ENCODE assay signal across 10 cellular contexts in the genomic region with DNA sequence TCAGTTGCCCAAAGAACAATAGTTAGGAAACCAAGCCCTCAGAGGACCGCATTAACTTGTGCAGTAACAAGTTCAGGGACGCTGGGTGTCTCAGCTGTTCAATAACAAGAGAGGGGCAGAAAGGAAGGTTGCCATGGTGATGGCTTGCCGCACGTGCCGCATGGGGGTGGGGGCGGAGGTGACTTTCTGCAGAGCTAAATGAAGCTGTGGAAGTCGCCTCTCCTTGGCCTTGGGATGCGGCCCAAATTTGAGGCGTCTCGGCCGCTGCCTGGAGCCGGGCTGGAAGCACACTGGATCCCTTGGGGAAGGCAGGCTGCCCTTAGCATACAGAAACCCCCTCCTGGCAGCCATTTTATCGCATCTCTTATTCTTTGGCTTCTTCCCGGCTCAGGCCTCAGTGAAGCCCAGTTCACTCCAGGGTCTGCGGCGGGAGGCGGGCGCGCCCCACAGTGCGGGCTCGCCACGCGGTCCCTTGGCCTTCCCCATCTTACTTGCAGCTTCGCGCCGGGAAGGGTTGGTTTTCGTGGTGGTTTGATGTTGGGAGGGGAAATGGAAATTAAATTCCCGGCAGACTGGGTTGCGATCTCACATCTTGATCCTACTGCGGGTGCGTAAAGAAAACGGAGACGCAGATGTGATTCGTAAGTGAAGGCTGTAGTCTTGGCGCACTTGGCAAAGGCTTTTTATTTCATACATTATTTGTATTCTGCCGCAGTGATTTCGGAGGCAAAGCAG.
A peak's percentile ranks its signal among the peaks of the same experiment; 100 is the strongest.
DNase-seq lines count a peak whose midpoint lies in the region; ATAC-seq, FAIRE-seq and TF ChIP-seq lines count a peak whose summit lies in the region.
"Had no signal": no experiment of that assay in that cellular context is flagged by ENCODE, and none has a peak within 500 bp of the region (broad histone marks: within the 10 kb centered on the region; RNA-seq: fewer than 3 reads in every experiment).

No MANE protein-coding gene starts in this region.

- no peak for TF ChIP-seq POLR2A in H1 (IDR thresholded peaks at IDR 0.05; ENCODE audit: control extremely low read depth in 1 of 2, low read depth in 2 of 2, low read length in 2 of 2)

- no peak overlapping the region for H2BK120ac ChIP-seq in H1 (replicated peaks; ENCODE audit: low read depth, low read length)
- no peak overlapping the region for H2BK120ac ChIP-seq in mesendoderm (ENCODE audit: low read depth, low read length)

- no peak overlapping the region for H2AK5ac ChIP-seq in H1 (ENCODE audit: low read depth, low read length)
- no peak overlapping the region for H2AK5ac ChIP-seq in mesendoderm (ENCODE audit: low read length)

- TF ChIP-seq RAD21 in H1 (IDR thresholded peaks at IDR 0.05 in 1 of 2, conservative IDR thresholded peaks at IDR 0.05 in 1 of 2; ENCODE audit: low read depth in 2 of 2, low read length in 2 of 2), result no peak; a peak in 1 of 4 replicates

- no peaks in the 10 kb centered on the region for H3K79me1 ChIP-seq in H1 (ENCODE audit: low read depth, low read length)
- no peaks in the 10 kb centered on the region for H3K79me1 ChIP-seq in mesendoderm (ENCODE audit: low read length)

- H3K36me3 ChIP-seq in H1 (ENCODE audit: control insufficient read depth in 2 of 4, insufficient read depth in 4 of 4, low read length in 3 of 4) (no peaks in the 10 kb centered on the region), mesendoderm (ENCODE audit: control insufficient read depth, insufficient read depth, low read length) (no peaks in the 10 kb centered on the region), upper lobe of right lung (no peaks in the 10 kb centered on the region), small intestine (ENCODE audit: control insufficient read depth in 2 of 2, insufficient read depth in 2 of 2, low read length in 2 of 2) (no peaks in the 10 kb centered on the region)

- H2BK15ac ChIP-seq in H1 (ENCODE audit: low read length) (peak overlapping the region; percentile 29; the same call in 1 of the 2 replicates), mesendoderm (replicated peaks; ENCODE audit: low read depth) (no peak overlapping the region)

- no peak overlapping the region for H3K27ac Mint-ChIP-seq in effector memory CD8-positive, alpha-beta T cell
- H3K27ac Mint-ChIP-seq: activated B cell treated with CpG ODN at 0.5 μM for 24 hours had no signal

- H3K4me2 ChIP-seq in H1 (ENCODE audit: insufficient read depth in 1 of 2, low read depth in 2 of 2, low read length in 2 of 2) (peak overlapping the region; percentile 56 to 68), mesendoderm (ENCODE audit: low read length) (peak overlapping the region; percentile 22)

- peak overlapping the region in 1 of 2 donors; percentile 38 for H3K4me3 Mint-ChIP-seq in effector memory CD8-positive, alpha-beta T cell
- H3K4me3 Mint-ChIP-seq: activated B cell treated with CpG ODN at 0.5 μM for 24 hours had no signal

- intact Hi-C loops in upper lobe of right lung (cut with DNase I), result no loop called here

- H4K5ac ChIP-seq in H1 (ENCODE audit: insufficient read length, low read depth, low read length), result peak overlapping the region; percentile 2
- no peak overlapping the region for H4K5ac ChIP-seq in mesendoderm (ENCODE audit: low read length)

- H2BK12ac ChIP-seq in H1 (ENCODE audit: low read depth, low read length), result peak overlapping the region; percentile 40; the same call in 1 of the 2 replicates

- H3K9me3 ChIP-seq in H1 (ENCODE audit: insufficient read depth in 2 of 2, low read depth in 1 of 2, low read length in 1 of 2) (peaks cover 0 to 3% of the 10 kb centered on the region in 2 experiments; a peak in 1 of 4 replicates), upper lobe of right lung (no peaks in the 10 kb centered on the region), small intestine (ENCODE audit: control insufficient read depth, low read depth) (no peaks in the 10 kb centered on the region)

- ATAC-seq in upper lobe of right lung (peak; percentile 23), HG02852 (IDR thresholded peaks at IDR 0.05; ENCODE audit: unreplicated experiment) (no peak)
- ATAC-seq in effector memory CD8-positive, alpha-beta T cell (replicated peaks), result no peak

- H3K79me2 ChIP-seq in H1 (ENCODE audit: control insufficient read depth in 1 of 2, insufficient read depth in 2 of 2, low read length in 2 of 2) (no peaks in the 10 kb centered on the region), mesendoderm (ENCODE audit: control insufficient read depth, insufficient read depth, low read length) (no peaks in the 10 kb centered on the region)

- H3K4me3 ChIP-seq in H1 (ENCODE audit: extremely low read depth in 1 of 4, insufficient read depth in 2 of 4, low read depth in 3 of 4, low read length in 4 of 4) (peak overlapping the region; percentile 26 to 52 (median 31); a peak in 6 of 8 replicates), mesendoderm (ENCODE audit: low read length) (no peak overlapping the region), upper lobe of right lung (peak overlapping the region; percentile 27), small intestine (ENCODE audit: low read depth in 1 of 2, low read length in 2 of 2) (no peak overlapping the region)

- no peak for TF ChIP-seq EP300 in H1 (IDR thresholded peaks at IDR 0.05; ENCODE audit: borderline replicate concordance in 1 of 2, low read depth in 2 of 2, low read length in 2 of 2)

- peak overlapping the region; percentile 84 for H2AFZ ChIP-seq in H1 (ENCODE audit: low read length)

- no peak overlapping the region for H4K91ac ChIP-seq in H1 (replicated peaks; ENCODE audit: insufficient read length, low read length)

- no peak overlapping the region for H2BK5ac ChIP-seq in H1 (ENCODE audit: low read depth, low read length)
- H2BK5ac ChIP-seq in mesendoderm (ENCODE audit: low read length), result no peak overlapping the region

- TF ChIP-seq CTCF in H1 (IDR thresholded peaks at IDR 0.05; ENCODE audit: control extremely low read depth in 1 of 3, insufficient read depth in 1 of 3, low read depth in 1 of 3, low read length in 3 of 3), result no peak
- TF ChIP-seq CTCF in upper lobe of right lung (IDR thresholded peaks at IDR 0.05), result no peak

- H3K4me1 ChIP-seq in H1 (replicated peaks in 1 of 4; ENCODE audit: control insufficient read depth in 3 of 4, insufficient read depth in 4 of 4, low read length in 3 of 4) (peaks cover 4 to 12% (median 6%) of the 10 kb centered on the region in 4 experiments; a peak in 6 of 7 replicates), mesendoderm (ENCODE audit: control insufficient read depth, low read depth, low read length) (no peaks in the 10 kb centered on the region), upper lobe of right lung (no peaks in the 10 kb centered on the region), small intestine (ENCODE audit: control insufficient read depth in 2 of 2, insufficient read depth in 1 of 2, low read depth in 1 of 2, low read length in 1 of 2) (no peaks in the 10 kb centered on the region)

- peaks cover 16 to 28% of the 10 kb centered on the region in 2 donors for H3K27me3 Mint-ChIP-seq in effector memory CD8-positive, alpha-beta T cell

- 0 out of 7 replicates have a peak, but pooled peaks cover 0 to 3% (median 0%) of the 10 kb centered on the region in 4 experiments for H3K27me3 ChIP-seq in H1 (replicated peaks in 1 of 4; ENCODE audit: control insufficient read depth in 3 of 4, extremely low read depth in 1 of 4, insufficient read depth in 3 of 4, low read length in 3 of 4)
- no peaks in the 10 kb centered on the region for H3K27me3 ChIP-seq in mesendoderm (ENCODE audit: insufficient read depth, low read length, poor library complexity)
- H3K27me3 ChIP-seq in upper lobe of right lung, result peaks cover 4% of the 10 kb centered on the region
- no peaks in the 10 kb centered on the region for H3K27me3 ChIP-seq in small intestine (ENCODE audit: control insufficient read depth in 2 of 2, insufficient read depth in 2 of 2, low read length in 2 of 2)

- H3K14ac ChIP-seq in H1 (ENCODE audit: insufficient read length), result no peak overlapping the region

- peaks cover 0 to 1% of the 10 kb centered on the region in 2 donors for H3K9me3 Mint-ChIP-seq in effector memory CD8-positive, alpha-beta T cell

- H3K23ac ChIP-seq in H1 (ENCODE audit: insufficient read length), result no peak overlapping the region
- no peak overlapping the region for H3K23ac ChIP-seq in mesendoderm (ENCODE audit: low read length)

- H3K9ac ChIP-seq in H1 (replicated peaks in 1 of 4; ENCODE audit: extremely low read depth in 1 of 4, low read depth in 3 of 4, low read length in 3 of 4) (peak overlapping the region in 3 of 4 experiments; percentile 45 to 56 (median 48); a peak in 6 of 7 replicates), mesendoderm (ENCODE audit: low read length) (peak overlapping the region; percentile 13)

- CTCF ChIA-PET in H1 (lab: Charles Lee; ENCODE audit: partially characterized antibody), result interaction anchor here (1.0 to 1.6 kb wide), 3 partner anchors 9 to 27 kb away, joined by 3 to 5 read pairs (median 4); no protein-coding TSS in a partner anchor

- H3K56ac ChIP-seq in H1 (replicated peaks; ENCODE audit: insufficient read length, low read depth, low read length), result no peak overlapping the region
- H3K56ac ChIP-seq in mesendoderm (ENCODE audit: low read length), result peak overlapping the region; percentile 54

- DNase-seq in D341Med (ENCODE audit: low spot score) (peak; percentile 13), NCI-H146 (lab: John Stamatoyannopoulos, UW) (peak; percentile 78), H1 (ENCODE audit: low read depth in 1 of 2, low spot score in 2 of 2) (peak in 1 of 2 experiments; percentile 69), mesendoderm (peak; percentile 79), upper lobe of right lung (no peak), small intestine (no peak)
- no peak for DNase-seq in effector memory CD8-positive, alpha-beta T cell
- DNase-seq: activated B cell treated with CpG ODN at 0.5 μM for 24 hours had no signal

- peaks cover 0 to 6% of the 10 kb centered on the region in 2 donors for H3K4me1 Mint-ChIP-seq in effector memory CD8-positive, alpha-beta T cell (ENCODE audit: low read depth in 2 of 2)

- H3K27ac ChIP-seq in H1 (ENCODE audit: low read depth, low read length) (no peak overlapping the region), mesendoderm (ENCODE audit: low read depth, low read length) (no peak overlapping the region), upper lobe of right lung (no peak overlapping the region), small intestine (ENCODE audit: low read depth in 1 of 2, low read length in 1 of 2) (no peak overlapping the region)

- FAIRE-seq in H1 (lab: Jason Lieb, UNC) (no peak), small intestine (lab: Jason Lieb, UNC) (no peak)
- FAIRE-seq: GM18507 had no signal

- H3K4ac ChIP-seq in H1 (replicated peaks; ENCODE audit: insufficient read length, low read depth, low read length) (no peak overlapping the region), mesendoderm (ENCODE audit: low read depth, low read length) (no peak overlapping the region)

- no peaks in the 10 kb centered on the region for H4K20me1 ChIP-seq in H1 (replicated peaks in 1 of 2; ENCODE audit: control insufficient read depth in 1 of 2, insufficient read depth in 2 of 2, low read length in 2 of 2)

- no peaks in the 10 kb centered on the region for H3K36me3 Mint-ChIP-seq in effector memory CD8-positive, alpha-beta T cell (ENCODE audit: insufficient read depth)

- no peaks in the 10 kb centered on the region; the same call in 1 of the 2 replicates for H3K23me2 ChIP-seq in H1 (ENCODE audit: low read depth, low read length)

- no peak overlapping the region for H2BK20ac ChIP-seq in H1 (ENCODE audit: low read length)

- H3K18ac ChIP-seq in H1 (ENCODE audit: extremely low read depth, low read length), result peak overlapping the region; percentile 71; the same call in 1 of the 2 replicates
- no peak overlapping the region for H3K18ac ChIP-seq in mesendoderm (ENCODE audit: low read length)

- POLR2A ChIA-PET in H1 (lab: Charles Lee; ENCODE audit: partially characterized antibody), result interaction anchor here (0.7 to 1.8 kb wide), 4 partner anchors 8 to 96 kb away, joined by 3 to 4 read pairs (median 3); no protein-coding TSS in a partner anchor

- WGBS in H1 (ENCODE audit: extremely low coverage in 1 of 2, insufficient coverage in 1 of 2, insufficient read length in 1 of 2, insufficient replicate concordance in 2 of 2, low coverage in 1 of 2, low lambda C conversion rate in 2 of 2, missing lambda C conversion rate in 1 of 2), 2 experiments, result 35% methylated on average over 37 of the region's 37 CpGs; no CpG with 5 or more reads in 1 of the 2 experiments
- WGBS in mesendoderm (ENCODE audit: extremely low coverage, insufficient coverage, low lambda C conversion rate), result no CpG with 5 or more reads among the region's 37 CpGs
- WGBS in small intestine, 3 donors, result 7 to 24% (median 19%) methylated on average over 37 of the region's 37 CpGs

- H4K8ac ChIP-seq in H1 (ENCODE audit: extremely low read depth, insufficient read depth, low read length), result peak overlapping the region; percentile 97
- H4K8ac ChIP-seq in mesendoderm (ENCODE audit: low read depth, low read length), result no peak overlapping the region

Comparison
In these comparisons a context has a peak if more than half of its experiments do, and no peak if none do; other contexts are left out.
1. DNase-seq: peak in D341Med (single experiment), NCI-H146 (single experiment) and mesendoderm (single experiment); none in upper lobe of right lung (single experiment), effector memory CD8-positive, alpha-beta T cell (0 of 3) and small intestine (single experiment).
2. H3K4me3 ChIP-seq: peak in H1 (4 of 4) and upper lobe of right lung (single experiment); none in mesendoderm (single experiment) and small intestine (0 of 2).